Comparison of ENCODE assay signal across 1 cellular context in the genomic region with DNA sequence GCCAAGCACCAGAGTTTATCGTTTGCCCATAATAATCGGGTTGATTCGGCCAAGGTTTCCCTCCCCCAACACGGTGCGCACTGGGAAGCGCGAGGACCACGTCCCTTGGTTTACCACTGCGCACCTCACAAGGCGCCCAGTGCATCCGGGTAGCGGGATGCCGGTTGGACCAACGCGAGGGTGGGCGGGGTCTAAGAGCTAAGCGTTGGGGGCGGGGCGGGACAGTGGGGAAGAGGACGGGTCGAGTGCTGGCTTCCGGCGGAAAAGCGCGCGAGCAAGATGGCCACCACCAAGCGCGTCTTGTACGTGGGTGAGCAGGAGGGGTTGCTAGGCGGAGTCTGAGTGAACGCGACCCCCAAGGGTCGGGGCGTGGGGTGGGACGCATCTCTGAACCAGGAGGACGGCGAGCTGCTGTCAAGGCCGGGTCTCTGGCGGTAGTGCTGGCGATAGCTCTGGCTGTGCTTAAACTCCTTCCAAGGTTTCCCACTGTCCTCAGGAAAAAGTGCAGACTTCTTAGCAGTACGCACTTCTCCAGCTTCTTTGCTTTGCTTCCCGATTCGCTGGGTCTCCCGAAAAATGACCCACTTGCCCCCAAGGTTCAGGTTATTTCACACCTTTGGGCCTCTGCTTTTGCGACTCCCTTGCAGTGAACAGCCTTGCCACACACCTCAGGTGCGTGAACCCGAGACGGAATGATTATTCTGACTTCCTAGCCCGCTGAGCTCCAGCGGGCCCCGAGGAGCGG.
TF ChIP-seq lines count a peak whose summit lies in the region.

A gene (plus strand): TSS at position 261 of the 745 bp plus-strand sequence. CDS start 19 bp downstream, at position 280.

TF ChIP-seq in HEK293, 187 proteins besides CTCF, POLR2A, EP300 and RAD21 (continued from another document and continues in another):
- TF ChIP-seq, protein P1, sequence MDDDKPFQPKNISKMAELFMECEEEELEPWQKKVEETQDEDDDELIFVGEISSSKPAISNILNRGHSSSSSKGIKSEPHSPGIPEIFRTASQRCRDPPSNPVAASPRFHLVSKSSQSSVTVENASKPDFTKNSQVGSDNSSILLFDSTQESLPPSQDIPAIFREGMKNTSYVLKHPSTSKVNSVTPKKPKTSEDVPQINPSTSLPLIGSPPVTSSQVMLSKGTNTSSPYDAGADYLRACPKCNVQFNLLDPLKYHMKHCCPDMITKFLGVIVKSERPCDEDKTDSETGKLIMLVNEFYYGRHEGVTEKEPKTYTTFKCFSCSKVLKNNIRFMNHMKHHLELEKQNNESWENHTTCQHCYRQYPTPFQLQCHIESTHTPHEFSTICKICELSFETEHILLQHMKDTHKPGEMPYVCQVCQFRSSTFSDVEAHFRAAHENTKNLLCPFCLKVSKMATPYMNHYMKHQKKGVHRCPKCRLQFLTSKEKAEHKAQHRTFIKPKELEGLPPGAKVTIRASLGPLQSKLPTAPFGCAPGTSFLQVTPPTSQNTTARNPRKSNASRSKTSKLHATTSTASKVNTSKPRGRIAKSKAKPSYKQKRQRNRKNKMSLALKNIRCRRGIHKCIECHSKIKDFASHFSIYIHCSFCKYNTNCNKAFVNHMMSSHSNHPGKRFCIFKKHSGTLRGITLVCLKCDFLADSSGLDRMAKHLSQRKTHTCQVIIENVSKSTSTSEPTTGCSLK (tag by site-specific recombination; IDR thresholded peaks at IDR 0.05): no peak
- TF ChIP-seq, protein P2, sequence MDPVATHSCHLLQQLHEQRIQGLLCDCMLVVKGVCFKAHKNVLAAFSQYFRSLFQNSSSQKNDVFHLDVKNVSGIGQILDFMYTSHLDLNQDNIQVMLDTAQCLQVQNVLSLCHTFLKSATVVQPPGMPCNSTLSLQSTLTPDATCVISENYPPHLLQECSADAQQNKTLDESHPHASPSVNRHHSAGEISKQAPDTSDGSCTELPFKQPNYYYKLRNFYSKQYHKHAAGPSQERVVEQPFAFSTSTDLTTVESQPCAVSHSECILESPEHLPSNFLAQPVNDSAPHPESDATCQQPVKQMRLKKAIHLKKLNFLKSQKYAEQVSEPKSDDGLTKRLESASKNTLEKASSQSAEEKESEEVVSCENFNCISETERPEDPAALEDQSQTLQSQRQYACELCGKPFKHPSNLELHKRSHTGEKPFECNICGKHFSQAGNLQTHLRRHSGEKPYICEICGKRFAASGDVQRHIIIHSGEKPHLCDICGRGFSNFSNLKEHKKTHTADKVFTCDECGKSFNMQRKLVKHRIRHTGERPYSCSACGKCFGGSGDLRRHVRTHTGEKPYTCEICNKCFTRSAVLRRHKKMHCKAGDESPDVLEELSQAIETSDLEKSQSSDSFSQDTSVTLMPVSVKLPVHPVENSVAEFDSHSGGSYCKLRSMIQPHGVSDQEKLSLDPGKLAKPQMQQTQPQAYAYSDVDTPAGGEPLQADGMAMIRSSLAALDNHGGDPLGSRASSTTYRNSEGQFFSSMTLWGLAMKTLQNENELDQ (tag by site-specific recombination; IDR thresholded peaks at IDR 0.05; ENCODE audit: low read depth): no peak
- TF ChIP-seq ZNF266 (tag by site-specific recombination; IDR thresholded peaks at IDR 0.05; ENCODE audit: low read depth) (no peak), SCRT2 (tag by site-specific recombination; IDR thresholded peaks at IDR 0.05) (no peak), ZNF624 (tag by site-specific recombination; IDR thresholded peaks at IDR 0.05) (no peak), ZNF175 (tag by site-specific recombination; IDR thresholded peaks at IDR 0.05) (no peak), KLF1 (tag by site-specific recombination; IDR thresholded peaks at IDR 0.05) (no peak), ZFHX2 (tag by site-specific recombination; conservative IDR thresholded peaks at IDR 0.05) (peak; percentile 81), ZNF146 (tag by site-specific recombination; IDR thresholded peaks at IDR 0.05) (no peak), ZNF76 (tag by site-specific recombination; IDR thresholded peaks at IDR 0.05; ENCODE audit: borderline replicate concordance, low read depth) (peak; percentile 62; the same call in 1 of the 2 replicates), HOXD13 (CRISPR knock-in tag; IDR thresholded peaks at IDR 0.05; ENCODE audit: borderline replicate concordance) (no peak), ZNF366 (tag by site-specific recombination; conservative IDR thresholded peaks at IDR 0.05) (peak; percentile 80), ZNF211 (tag by site-specific recombination; IDR thresholded peaks at IDR 0.05; ENCODE audit: low read depth) (no peak), ZNF132 (tag by site-specific recombination; IDR thresholded peaks at IDR 0.05; ENCODE audit: borderline replicate concordance) (no peak), ZNF202 (tag by site-specific recombination; IDR thresholded peaks at IDR 0.05; ENCODE audit: borderline replicate concordance) (no peak), MZF1 (tag by site-specific recombination; IDR thresholded peaks at IDR 0.05; ENCODE audit: borderline replicate concordance) (no peak), ZNF777 (tag by site-specific recombination; IDR thresholded peaks at IDR 0.05; ENCODE audit: borderline replicate concordance) (no peak), ZNF174 (tag by site-specific recombination; IDR thresholded peaks at IDR 0.05) (no peak), ZNF292 (tag by site-specific recombination; IDR thresholded peaks at IDR 0.05; ENCODE audit: borderline replicate concordance, low read depth) (no peak), ZNF274 (IDR thresholded peaks at IDR 0.05; ENCODE audit: low read length) (no peak), ZNF274 (tag by site-specific recombination; IDR thresholded peaks at IDR 0.05; ENCODE audit: borderline replicate concordance) (no peak), SCRT1 (tag by site-specific recombination; IDR thresholded peaks at IDR 0.05; ENCODE audit: borderline replicate concordance) (no peak), GLIS2 (tag by site-specific recombination; IDR thresholded peaks at IDR 0.05) (peak; percentile 97), ZNF514 (tag by site-specific recombination; IDR thresholded peaks at IDR 0.05) (no peak), ZNF596 (tag by site-specific recombination; IDR thresholded peaks at IDR 0.05) (no peak), SETDB1 (IDR thresholded peaks at IDR 0.05; ENCODE audit: insufficient read length, low read length) (no peak), FEZF1 (tag by site-specific recombination; IDR thresholded peaks at IDR 0.05) (no peak), ZNF138 (tag by site-specific recombination; IDR thresholded peaks at IDR 0.05; ENCODE audit: borderline replicate concordance) (no peak), ZNF529 (tag by site-specific recombination; IDR thresholded peaks at IDR 0.05; ENCODE audit: insufficient replicate concordance) (no peak), ZNF521 (tag by site-specific recombination; IDR thresholded peaks at IDR 0.05) (no peak), SP7 (tag by site-specific recombination; IDR thresholded peaks at IDR 0.05) (peak; percentile 68), ZNF677 (tag by site-specific recombination; IDR thresholded peaks at IDR 0.05) (no peak), ZNF37A (tag by site-specific recombination; IDR thresholded peaks at IDR 0.05) (no peak), ZNF623 (tag by site-specific recombination; IDR thresholded peaks at IDR 0.05) (no peak), SP2 (tag by site-specific recombination; IDR thresholded peaks at IDR 0.05) (peak; percentile 91), WT1 (tag by site-specific recombination; IDR thresholded peaks at IDR 0.05) (no peak), ZNF473 (tag by site-specific recombination; IDR thresholded peaks at IDR 0.05) (no peak), YY1 (tag by site-specific recombination; IDR thresholded peaks at IDR 0.05) (peak; percentile 76), ZNF658 (tag by site-specific recombination; IDR thresholded peaks at IDR 0.05) (no peak)
- TF ChIP-seq, protein P3, sequence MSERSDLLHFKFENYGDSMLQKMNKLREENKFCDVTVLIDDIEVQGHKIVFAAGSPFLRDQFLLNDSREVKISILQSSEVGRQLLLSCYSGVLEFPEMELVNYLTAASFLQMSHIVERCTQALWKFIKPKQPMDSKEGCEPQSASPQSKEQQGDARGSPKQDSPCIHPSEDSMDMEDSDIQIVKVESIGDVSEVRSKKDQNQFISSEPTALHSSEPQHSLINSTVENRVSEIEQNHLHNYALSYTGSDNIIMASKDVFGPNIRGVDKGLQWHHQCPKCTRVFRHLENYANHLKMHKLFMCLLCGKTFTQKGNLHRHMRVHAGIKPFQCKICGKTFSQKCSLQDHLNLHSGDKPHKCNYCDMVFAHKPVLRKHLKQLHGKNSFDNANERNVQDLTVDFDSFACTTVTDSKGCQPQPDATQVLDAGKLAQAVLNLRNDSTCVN (tag by site-specific recombination; optimal IDR thresholded peaks at IDR 0.05): peak; percentile 70
- TF ChIP-seq, protein P4, sequence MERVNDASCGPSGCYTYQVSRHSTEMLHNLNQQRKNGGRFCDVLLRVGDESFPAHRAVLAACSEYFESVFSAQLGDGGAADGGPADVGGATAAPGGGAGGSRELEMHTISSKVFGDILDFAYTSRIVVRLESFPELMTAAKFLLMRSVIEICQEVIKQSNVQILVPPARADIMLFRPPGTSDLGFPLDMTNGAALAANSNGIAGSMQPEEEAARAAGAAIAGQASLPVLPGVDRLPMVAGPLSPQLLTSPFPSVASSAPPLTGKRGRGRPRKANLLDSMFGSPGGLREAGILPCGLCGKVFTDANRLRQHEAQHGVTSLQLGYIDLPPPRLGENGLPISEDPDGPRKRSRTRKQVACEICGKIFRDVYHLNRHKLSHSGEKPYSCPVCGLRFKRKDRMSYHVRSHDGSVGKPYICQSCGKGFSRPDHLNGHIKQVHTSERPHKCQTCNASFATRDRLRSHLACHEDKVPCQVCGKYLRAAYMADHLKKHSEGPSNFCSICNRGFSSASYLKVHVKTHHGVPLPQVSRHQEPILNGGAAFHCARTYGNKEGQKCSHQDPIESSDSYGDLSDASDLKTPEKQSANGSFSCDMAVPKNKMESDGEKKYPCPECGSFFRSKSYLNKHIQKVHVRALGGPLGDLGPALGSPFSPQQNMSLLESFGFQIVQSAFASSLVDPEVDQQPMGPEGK (tag by site-specific recombination; IDR thresholded peaks at IDR 0.05): peak; percentile 58; the same call in 1 of the 2 replicates
- TF ChIP-seq, protein P5, sequence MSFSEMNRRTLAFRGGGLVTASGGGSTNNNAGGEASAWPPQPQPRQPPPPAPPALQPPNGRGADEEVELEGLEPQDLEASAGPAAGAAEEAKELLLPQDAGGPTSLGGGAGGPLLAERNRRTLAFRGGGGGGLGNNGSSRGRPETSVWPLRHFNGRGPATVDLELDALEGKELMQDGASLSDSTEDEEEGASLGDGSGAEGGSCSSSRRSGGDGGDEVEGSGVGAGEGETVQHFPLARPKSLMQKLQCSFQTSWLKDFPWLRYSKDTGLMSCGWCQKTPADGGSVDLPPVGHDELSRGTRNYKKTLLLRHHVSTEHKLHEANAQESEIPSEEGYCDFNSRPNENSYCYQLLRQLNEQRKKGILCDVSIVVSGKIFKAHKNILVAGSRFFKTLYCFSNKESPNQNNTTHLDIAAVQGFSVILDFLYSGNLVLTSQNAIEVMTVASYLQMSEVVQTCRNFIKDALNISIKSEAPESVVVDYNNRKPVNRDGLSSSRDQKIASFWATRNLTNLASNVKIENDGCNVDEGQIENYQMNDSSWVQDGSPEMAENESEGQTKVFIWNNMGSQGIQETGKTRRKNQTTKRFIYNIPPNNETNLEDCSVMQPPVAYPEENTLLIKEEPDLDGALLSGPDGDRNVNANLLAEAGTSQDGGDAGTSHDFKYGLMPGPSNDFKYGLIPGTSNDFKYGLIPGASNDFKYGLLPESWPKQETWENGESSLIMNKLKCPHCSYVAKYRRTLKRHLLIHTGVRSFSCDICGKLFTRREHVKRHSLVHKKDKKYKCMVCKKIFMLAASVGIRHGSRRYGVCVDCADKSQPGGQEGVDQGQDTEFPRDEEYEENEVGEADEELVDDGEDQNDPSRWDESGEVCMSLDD (tag by site-specific recombination; IDR thresholded peaks at IDR 0.05): no peak
- TF ChIP-seq, protein P6, sequence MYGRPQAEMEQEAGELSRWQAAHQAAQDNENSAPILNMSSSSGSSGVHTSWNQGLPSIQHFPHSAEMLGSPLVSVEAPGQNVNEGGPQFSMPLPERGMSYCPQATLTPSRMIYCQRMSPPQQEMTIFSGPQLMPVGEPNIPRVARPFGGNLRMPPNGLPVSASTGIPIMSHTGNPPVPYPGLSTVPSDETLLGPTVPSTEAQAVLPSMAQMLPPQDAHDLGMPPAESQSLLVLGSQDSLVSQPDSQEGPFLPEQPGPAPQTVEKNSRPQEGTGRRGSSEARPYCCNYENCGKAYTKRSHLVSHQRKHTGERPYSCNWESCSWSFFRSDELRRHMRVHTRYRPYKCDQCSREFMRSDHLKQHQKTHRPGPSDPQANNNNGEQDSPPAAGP (tag by site-specific recombination; IDR thresholded peaks at IDR 0.05): peak; percentile 63; the same call in 1 of the 2 replicates
- TF ChIP-seq, protein P7, sequence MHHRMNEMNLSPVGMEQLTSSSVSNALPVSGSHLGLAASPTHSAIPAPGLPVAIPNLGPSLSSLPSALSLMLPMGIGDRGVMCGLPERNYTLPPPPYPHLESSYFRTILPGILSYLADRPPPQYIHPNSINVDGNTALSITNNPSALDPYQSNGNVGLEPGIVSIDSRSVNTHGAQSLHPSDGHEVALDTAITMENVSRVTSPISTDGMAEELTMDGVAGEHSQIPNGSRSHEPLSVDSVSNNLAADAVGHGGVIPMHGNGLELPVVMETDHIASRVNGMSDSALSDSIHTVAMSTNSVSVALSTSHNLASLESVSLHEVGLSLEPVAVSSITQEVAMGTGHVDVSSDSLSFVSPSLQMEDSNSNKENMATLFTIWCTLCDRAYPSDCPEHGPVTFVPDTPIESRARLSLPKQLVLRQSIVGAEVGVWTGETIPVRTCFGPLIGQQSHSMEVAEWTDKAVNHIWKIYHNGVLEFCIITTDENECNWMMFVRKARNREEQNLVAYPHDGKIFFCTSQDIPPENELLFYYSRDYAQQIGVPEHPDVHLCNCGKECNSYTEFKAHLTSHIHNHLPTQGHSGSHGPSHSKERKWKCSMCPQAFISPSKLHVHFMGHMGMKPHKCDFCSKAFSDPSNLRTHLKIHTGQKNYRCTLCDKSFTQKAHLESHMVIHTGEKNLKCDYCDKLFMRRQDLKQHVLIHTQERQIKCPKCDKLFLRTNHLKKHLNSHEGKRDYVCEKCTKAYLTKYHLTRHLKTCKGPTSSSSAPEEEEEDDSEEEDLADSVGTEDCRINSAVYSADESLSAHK (tag by site-specific recombination; IDR thresholded peaks at IDR 0.05): no peak
